1 cellular context compared by ENCODE assay signal in the genomic region with DNA sequence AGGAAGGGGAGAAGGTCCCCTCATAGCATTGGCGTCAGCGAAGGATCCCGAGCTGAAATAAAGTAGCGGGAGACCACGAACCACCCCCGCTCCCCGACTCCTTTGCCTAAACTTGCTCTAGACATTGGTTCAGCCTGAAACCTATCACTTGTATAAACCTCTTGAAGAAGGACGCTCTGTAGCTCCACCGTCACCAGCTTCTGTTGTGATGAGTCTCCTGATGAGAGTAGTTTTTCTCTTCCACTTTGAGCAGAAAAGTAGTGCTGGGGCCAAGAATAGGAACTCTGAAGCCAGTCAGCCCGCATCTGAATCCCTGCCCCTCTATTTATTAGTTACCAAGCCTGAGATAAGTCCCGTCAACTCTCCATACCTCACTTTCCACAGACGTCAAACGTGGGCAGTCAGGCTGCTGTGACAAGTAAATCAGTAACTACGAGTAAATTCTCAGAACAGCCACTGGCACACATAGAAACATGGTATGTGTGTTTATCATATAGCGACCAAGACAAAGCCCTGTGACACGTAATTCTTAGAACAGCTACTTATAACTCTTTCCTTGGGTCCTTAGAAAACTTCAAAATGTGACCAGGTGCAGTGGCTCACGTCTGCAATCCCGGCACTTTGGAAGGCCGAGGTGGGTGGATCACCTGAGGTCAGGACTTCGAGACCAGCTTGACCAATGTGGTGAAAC.
A peak's percentile ranks its signal among the peaks of the same experiment; 100 is the strongest.
TF ChIP-seq lines count a peak whose summit lies in the region.

No MANE protein-coding gene starts in this region.

TF ChIP-seq in GM12878, 131 proteins besides CTCF, POLR2A, EP300 and RAD21 (continued from another document and continues in another):
- no peak for TF ChIP-seq YY1 (IDR thresholded peaks at IDR 0.05; ENCODE audit: low read depth, low read length)
- peak; percentile 45; the same call in 1 of the 2 replicates for TF ChIP-seq IRF4 (IDR thresholded peaks at IDR 0.05; ENCODE audit: low read depth, low read length)
- no peak for TF ChIP-seq ZNF207 (IDR thresholded peaks at IDR 0.05; ENCODE audit: borderline replicate concordance)
- peak; percentile 69; the same call in 1 of the 2 replicates for TF ChIP-seq BACH1 (IDR thresholded peaks at IDR 0.05; ENCODE audit: borderline replicate concordance)
- TF ChIP-seq, protein P1, sequence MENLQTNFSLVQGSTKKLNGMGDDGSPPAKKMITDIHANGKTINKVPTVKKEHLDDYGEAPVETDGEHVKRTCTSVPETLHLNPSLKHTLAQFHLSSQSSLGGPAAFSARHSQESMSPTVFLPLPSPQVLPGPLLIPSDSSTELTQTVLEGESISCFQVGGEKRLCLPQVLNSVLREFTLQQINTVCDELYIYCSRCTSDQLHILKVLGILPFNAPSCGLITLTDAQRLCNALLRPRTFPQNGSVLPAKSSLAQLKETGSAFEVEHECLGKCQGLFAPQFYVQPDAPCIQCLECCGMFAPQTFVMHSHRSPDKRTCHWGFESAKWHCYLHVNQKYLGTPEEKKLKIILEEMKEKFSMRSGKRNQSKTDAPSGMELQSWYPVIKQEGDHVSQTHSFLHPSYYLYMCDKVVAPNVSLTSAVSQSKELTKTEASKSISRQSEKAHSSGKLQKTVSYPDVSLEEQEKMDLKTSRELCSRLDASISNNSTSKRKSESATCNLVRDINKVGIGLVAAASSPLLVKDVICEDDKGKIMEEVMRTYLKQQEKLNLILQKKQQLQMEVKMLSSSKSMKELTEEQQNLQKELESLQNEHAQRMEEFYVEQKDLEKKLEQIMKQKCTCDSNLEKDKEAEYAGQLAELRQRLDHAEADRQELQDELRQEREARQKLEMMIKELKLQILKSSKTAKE (IDR thresholded peaks at IDR 0.05; ENCODE audit: low read depth, poor library complexity, severe bottlenecking), result peak; percentile 74
- no peak for TF ChIP-seq ZBED1 (IDR thresholded peaks at IDR 0.05; ENCODE audit: borderline replicate concordance)
- TF ChIP-seq, protein P2, sequence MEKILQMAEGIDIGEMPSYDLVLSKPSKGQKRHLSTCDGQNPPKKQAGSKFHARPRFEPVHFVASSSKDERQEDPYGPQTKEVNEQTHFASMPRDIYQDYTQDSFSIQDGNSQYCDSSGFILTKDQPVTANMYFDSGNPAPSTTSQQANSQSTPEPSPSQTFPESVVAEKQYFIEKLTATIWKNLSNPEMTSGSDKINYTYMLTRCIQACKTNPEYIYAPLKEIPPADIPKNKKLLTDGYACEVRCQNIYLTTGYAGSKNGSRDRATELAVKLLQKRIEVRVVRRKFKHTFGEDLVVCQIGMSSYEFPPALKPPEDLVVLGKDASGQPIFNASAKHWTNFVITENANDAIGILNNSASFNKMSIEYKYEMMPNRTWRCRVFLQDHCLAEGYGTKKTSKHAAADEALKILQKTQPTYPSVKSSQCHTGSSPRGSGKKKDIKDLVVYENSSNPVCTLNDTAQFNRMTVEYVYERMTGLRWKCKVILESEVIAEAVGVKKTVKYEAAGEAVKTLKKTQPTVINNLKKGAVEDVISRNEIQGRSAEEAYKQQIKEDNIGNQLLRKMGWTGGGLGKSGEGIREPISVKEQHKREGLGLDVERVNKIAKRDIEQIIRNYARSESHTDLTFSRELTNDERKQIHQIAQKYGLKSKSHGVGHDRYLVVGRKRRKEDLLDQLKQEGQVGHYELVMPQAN (conservative IDR thresholded peaks at IDR 0.05), result no peak
- TF ChIP-seq ZNF384 (IDR thresholded peaks at IDR 0.05; ENCODE audit: borderline replicate concordance, low read depth, low read length), result no peak
- no peak for TF ChIP-seq EED (IDR thresholded peaks at IDR 0.05; ENCODE audit: low read depth)
- no peak for TF ChIP-seq CREM (IDR thresholded peaks at IDR 0.05; ENCODE audit: low read depth)
- peak; percentile 60; the same call in 1 of the 2 replicates for TF ChIP-seq NBN (IDR thresholded peaks at IDR 0.05)
- TF ChIP-seq RCOR1 (conservative IDR thresholded peaks at IDR 0.05; ENCODE audit: low read depth, low read length), result no peak
- no peak for TF ChIP-seq MEF2A (IDR thresholded peaks at IDR 0.05; ENCODE audit: insufficient read depth, low read depth, low read length)
- TF ChIP-seq HDGF (IDR thresholded peaks at IDR 0.05), result no peak
- TF ChIP-seq, protein P3, sequence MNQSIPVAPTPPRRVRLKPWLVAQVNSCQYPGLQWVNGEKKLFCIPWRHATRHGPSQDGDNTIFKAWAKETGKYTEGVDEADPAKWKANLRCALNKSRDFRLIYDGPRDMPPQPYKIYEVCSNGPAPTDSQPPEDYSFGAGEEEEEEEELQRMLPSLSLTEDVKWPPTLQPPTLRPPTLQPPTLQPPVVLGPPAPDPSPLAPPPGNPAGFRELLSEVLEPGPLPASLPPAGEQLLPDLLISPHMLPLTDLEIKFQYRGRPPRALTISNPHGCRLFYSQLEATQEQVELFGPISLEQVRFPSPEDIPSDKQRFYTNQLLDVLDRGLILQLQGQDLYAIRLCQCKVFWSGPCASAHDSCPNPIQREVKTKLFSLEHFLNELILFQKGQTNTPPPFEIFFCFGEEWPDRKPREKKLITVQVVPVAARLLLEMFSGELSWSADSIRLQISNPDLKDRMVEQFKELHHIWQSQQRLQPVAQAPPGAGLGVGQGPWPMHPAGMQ (IDR thresholded peaks at IDR 0.05; ENCODE audit: borderline replicate concordance), result no peak
- peak; percentile 85 for TF ChIP-seq DPF2 (IDR thresholded peaks at IDR 0.05)
- no peak for TF ChIP-seq RB1 (IDR thresholded peaks at IDR 0.05; ENCODE audit: borderline replicate concordance)
- 0 out of 3 replicates have a peak, but pooled peaks have one; percentile 21 for TF ChIP-seq POU2F2 (IDR thresholded peaks at IDR 0.05; ENCODE audit: borderline replicate concordance, low read depth, low read length)
- TF ChIP-seq, protein P4, sequence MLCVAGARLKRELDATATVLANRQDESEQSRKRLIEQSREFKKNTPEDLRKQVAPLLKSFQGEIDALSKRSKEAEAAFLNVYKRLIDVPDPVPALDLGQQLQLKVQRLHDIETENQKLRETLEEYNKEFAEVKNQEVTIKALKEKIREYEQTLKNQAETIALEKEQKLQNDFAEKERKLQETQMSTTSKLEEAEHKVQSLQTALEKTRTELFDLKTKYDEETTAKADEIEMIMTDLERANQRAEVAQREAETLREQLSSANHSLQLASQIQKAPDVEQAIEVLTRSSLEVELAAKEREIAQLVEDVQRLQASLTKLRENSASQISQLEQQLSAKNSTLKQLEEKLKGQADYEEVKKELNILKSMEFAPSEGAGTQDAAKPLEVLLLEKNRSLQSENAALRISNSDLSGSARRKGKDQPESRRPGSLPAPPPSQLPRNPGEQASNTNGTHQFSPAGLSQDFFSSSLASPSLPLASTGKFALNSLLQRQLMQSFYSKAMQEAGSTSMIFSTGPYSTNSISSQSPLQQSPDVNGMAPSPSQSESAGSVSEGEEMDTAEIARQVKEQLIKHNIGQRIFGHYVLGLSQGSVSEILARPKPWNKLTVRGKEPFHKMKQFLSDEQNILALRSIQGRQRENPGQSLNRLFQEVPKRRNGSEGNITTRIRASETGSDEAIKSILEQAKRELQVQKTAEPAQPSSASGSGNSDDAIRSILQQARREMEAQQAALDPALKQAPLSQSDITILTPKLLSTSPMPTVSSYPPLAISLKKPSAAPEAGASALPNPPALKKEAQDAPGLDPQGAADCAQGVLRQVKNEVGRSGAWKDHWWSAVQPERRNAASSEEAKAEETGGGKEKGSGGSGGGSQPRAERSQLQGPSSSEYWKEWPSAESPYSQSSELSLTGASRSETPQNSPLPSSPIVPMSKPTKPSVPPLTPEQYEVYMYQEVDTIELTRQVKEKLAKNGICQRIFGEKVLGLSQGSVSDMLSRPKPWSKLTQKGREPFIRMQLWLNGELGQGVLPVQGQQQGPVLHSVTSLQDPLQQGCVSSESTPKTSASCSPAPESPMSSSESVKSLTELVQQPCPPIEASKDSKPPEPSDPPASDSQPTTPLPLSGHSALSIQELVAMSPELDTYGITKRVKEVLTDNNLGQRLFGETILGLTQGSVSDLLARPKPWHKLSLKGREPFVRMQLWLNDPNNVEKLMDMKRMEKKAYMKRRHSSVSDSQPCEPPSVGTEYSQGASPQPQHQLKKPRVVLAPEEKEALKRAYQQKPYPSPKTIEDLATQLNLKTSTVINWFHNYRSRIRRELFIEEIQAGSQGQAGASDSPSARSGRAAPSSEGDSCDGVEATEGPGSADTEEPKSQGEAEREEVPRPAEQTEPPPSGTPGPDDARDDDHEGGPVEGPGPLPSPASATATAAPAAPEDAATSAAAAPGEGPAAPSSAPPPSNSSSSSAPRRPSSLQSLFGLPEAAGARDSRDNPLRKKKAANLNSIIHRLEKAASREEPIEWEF (IDR thresholded peaks at IDR 0.05; ENCODE audit: insufficient replicate concordance, low read depth, low read length), result no peak
- peak; percentile 64 for TF ChIP-seq MEF2B (IDR thresholded peaks at IDR 0.05; ENCODE audit: partially characterized antibody, poor library complexity, severe bottlenecking)
- TF ChIP-seq MTA2 (IDR thresholded peaks at IDR 0.05; ENCODE audit: low read depth), result peak; percentile 94
- TF ChIP-seq KLF5 (IDR thresholded peaks at IDR 0.05; ENCODE audit: partially characterized antibody), result peak; percentile 46
- TF ChIP-seq NRF1 (conservative IDR thresholded peaks at IDR 0.05; ENCODE audit: low read depth, low read length), result no peak
- TF ChIP-seq, protein P5, sequence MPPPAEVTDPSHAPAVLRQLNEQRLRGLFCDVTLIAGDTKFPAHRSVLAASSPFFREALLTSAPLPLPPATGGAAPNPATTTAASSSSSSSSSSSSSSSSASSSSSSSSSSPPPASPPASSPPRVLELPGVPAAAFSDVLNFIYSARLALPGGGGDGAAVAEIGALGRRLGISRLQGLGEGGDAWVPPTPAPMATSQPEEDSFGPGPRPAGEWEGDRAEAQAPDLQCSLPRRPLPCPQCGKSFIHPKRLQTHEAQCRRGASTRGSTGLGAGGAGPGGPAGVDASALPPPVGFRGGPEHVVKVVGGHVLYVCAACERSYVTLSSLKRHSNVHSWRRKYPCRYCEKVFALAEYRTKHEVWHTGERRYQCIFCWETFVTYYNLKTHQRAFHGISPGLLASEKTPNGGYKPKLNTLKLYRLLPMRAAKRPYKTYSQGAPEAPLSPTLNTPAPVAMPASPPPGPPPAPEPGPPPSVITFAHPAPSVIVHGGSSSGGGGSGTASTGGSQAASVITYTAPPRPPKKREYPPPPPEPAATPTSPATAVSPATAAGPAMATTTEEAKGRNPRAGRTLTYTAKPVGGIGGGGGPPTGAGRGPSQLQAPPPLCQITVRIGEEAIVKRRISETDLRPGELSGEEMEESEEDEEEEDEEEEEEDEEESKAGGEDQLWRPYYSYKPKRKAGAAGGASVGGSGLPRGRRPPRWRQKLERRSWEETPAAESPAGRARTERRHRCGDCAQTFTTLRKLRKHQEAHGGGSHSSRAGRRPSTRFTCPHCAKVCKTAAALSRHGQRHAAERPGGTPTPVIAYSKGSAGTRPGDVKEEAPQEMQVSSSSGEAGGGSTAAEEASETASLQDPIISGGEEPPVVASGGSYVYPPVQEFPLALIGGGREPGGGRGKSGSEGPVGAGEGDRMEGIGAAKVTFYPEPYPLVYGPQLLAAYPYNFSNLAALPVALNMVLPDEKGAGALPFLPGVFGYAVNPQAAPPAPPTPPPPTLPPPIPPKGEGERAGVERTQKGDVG (CRISPR knock-in tag; IDR thresholded peaks at IDR 0.05), result no peak
- TF ChIP-seq POLR2AphosphoS5 (IDR thresholded peaks at IDR 0.05; ENCODE audit: low read length), result no peak; the same call in 1 of the 2 replicates
- TF ChIP-seq SUPT20H (IDR thresholded peaks at IDR 0.05; ENCODE audit: borderline replicate concordance, control insufficient read depth, low read depth, low read length), result no peak
- no peak for TF ChIP-seq NFXL1 (IDR thresholded peaks at IDR 0.05; ENCODE audit: borderline replicate concordance)
- TF ChIP-seq, protein P6, sequence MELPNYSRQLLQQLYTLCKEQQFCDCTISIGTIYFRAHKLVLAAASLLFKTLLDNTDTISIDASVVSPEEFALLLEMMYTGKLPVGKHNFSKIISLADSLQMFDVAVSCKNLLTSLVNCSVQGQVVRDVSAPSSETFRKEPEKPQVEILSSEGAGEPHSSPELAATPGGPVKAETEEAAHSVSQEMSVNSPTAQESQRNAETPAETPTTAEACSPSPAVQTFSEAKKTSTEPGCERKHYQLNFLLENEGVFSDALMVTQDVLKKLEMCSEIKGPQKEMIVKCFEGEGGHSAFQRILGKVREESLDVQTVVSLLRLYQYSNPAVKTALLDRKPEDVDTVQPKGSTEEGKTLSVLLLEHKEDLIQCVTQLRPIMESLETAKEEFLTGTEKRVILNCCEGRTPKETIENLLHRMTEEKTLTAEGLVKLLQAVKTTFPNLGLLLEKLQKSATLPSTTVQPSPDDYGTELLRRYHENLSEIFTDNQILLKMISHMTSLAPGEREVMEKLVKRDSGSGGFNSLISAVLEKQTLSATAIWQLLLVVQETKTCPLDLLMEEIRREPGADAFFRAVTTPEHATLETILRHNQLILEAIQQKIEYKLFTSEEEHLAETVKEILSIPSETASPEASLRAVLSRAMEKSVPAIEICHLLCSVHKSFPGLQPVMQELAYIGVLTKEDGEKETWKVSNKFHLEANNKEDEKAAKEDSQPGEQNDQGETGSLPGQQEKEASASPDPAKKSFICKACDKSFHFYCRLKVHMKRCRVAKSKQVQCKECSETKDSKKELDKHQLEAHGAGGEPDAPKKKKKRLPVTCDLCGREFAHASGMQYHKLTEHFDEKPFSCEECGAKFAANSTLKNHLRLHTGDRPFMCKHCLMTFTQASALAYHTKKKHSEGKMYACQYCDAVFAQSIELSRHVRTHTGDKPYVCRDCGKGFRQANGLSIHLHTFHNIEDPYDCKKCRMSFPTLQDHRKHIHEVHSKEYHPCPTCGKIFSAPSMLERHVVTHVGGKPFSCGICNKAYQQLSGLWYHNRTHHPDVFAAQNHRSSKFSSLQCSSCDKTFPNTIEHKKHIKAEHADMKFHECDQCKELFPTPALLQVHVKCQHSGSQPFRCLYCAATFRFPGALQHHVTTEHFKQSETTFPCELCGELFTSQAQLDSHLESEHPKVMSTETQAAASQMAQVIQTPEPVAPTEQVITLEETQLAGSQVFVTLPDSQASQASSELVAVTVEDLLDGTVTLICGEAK (IDR thresholded peaks at IDR 0.05; ENCODE audit: borderline replicate concordance), result no peak
- TF ChIP-seq NR2C1 (IDR thresholded peaks at IDR 0.05), result no peak
- TF ChIP-seq SUZ12 (IDR thresholded peaks at IDR 0.05; ENCODE audit: unreplicated experiment), result no peak
- no peak for TF ChIP-seq PAX8 (IDR thresholded peaks at IDR 0.05)
- TF ChIP-seq NR2C2 (IDR thresholded peaks at IDR 0.05; ENCODE audit: borderline replicate concordance, control insufficient read depth, insufficient read length, low read depth), result no peak
- TF ChIP-seq, protein P7, sequence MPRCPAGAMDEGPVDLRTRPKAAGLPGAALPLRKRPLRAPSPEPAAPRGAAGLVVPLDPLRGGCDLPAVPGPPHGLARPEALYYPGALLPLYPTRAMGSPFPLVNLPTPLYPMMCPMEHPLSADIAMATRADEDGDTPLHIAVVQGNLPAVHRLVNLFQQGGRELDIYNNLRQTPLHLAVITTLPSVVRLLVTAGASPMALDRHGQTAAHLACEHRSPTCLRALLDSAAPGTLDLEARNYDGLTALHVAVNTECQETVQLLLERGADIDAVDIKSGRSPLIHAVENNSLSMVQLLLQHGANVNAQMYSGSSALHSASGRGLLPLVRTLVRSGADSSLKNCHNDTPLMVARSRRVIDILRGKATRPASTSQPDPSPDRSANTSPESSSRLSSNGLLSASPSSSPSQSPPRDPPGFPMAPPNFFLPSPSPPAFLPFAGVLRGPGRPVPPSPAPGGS (IDR thresholded peaks at IDR 0.05; ENCODE audit: borderline replicate concordance, insufficient read depth, low read depth, low read length, poor library complexity, severe bottlenecking), result no peak
- TF ChIP-seq JUND (IDR thresholded peaks at IDR 0.05; ENCODE audit: low read depth, low read length), result peak; percentile 14; the same call in 1 of the 2 replicates
